Comparison of ENCODE assay signal across 13 cellular contexts in the genomic region with DNA sequence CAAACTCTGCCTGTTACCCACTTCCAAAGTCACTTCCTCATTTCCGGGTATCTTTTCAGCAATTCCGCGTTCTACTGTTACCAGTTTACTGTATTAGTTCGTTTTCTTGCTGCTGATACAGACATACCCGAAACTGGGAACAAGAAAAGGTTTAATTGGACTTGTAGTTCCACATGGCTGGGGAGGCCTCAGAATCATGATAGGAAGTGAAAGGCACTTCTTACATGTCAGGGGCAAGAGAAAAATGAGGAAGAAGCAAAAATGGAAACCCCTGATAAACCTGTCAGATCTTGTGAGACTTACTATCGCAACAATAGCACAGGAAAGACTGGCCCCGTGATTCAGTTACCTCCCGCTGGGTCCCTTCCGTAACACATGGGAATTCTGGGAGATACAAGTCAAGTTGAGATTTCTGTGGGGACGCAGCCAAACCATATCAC. TPM values are rescaled to one million over a fixed set of nuclear protein-coding genes. Genes with fewer than 3 reads are reported as not detected.
DNase-seq lines count a peak whose midpoint lies in the region; ATAC-seq and TF ChIP-seq lines count a peak whose summit lies in the region.
"Had no signal": no experiment of that assay in that cellular context is flagged by ENCODE, and none has a peak within 500 bp of the region (broad histone marks: within the 10 kb centered on the region; RNA-seq: fewer than 3 reads in every experiment).

No MANE protein-coding gene starts in this region.

- 97 to 98% methylated on average over 10 of the region's 10 CpGs for WGBS in GM23248 (ENCODE audit: low coverage in 1 of 2, low lambda C conversion rate in 2 of 2, missing lambda C conversion rate in 2 of 2), 2 experiments

- H4K20me1 ChIP-seq in OCI-LY7 (ENCODE audit: insufficient read depth, low read length), result peaks cover 12% of the 10 kb centered on the region
- H4K20me1 ChIP-seq in GM23248 (ENCODE audit: insufficient read depth), result peaks cover 61% of the 10 kb centered on the region

- POLR2A ChIA-PET in OCI-LY7 (lab: Charles Lee), result no interaction called here

- BruUV-seq in OCI-LY7 (replicated peaks; lab: Mats Ljungman, UMichigan), result no TSS peak

- DNase-seq in cardiac muscle cell (ENCODE audit: low read depth in 1 of 2, low spot score in 1 of 2), result no peak
- no peak for DNase-seq in left ventricle myocardium superior
- peak; percentile 59 for DNase-seq in OCI-LY7 (ENCODE audit: low spot score)
- DNase-seq in germinal center (ENCODE audit: low spot score), result peak; percentile 25
- DNase-seq in substantia nigra (lab: John Stamatoyannopoulos, UW), result peak in 2 of 49 donors; percentile 4 to 34
- DNase-seq in GM23248, result no peak
- DNase-seq in GM13977 (ENCODE audit: low spot score), result no peak
- DNase-seq: activated T-cell treated with anti-CD3 and anti-CD28 coated beads, Interleukin-2, amount 50 U/mL, for 48 hours; cerebellar nuclear complex; NCI-H187 treated with DMSO at 0.1 percent for 48 hours; stimulated activated CD4-positive, alpha-beta T cell treated with anti-CD3 and anti-CD28 coated beads, Interleukin-15, amount 100 ng/mL, for 24 hours; T1000 had no signal

- H3F3A ChIP-seq in GM23248 (ENCODE audit: insufficient read depth), result 0 out of 2 replicates have a peak, but pooled peaks cover 26% of the 10 kb centered on the region

- H3K9me2 ChIP-seq in OCI-LY7 (ENCODE audit: insufficient read depth, low read length) (no peaks in the 10 kb centered on the region), GM23248 (ENCODE audit: insufficient read depth) (no peaks in the 10 kb centered on the region)

- H3K4me2 ChIP-seq in OCI-LY7 (ENCODE audit: low read length) (peak overlapping the region; percentile 63), GM23248 (ENCODE audit: unreplicated experiment) (no peak overlapping the region)

- no peak overlapping the region for H2AFZ ChIP-seq in OCI-LY7 (ENCODE audit: low read length)
- no peak overlapping the region for H2AFZ ChIP-seq in GM23248

- no peak overlapping the region for H3K4me3 ChIP-seq in cardiac muscle cell
- peak overlapping the region; percentile 27 for H3K4me3 ChIP-seq in OCI-LY7 (ENCODE audit: low read depth, low read length, poor library complexity, severe bottlenecking)
- no peak overlapping the region for H3K4me3 ChIP-seq in GM23248

- CTCF ChIA-PET in OCI-LY7 (lab: Charles Lee; ENCODE audit: unreplicated experiment), result no interaction called here

- no peak overlapping the region for H3K9ac ChIP-seq in GM23248

- H3K36me3 ChIP-seq in cardiac muscle cell (no peaks in the 10 kb centered on the region), OCI-LY7 (ENCODE audit: insufficient read depth, low read length) (peaks cover 49% of the 10 kb centered on the region), GM23248 (ENCODE audit: low read depth) (peaks cover 8% of the 10 kb centered on the region; the same call in 1 of the 2 replicates)

- intact Hi-C loops in left ventricle myocardium superior (cut with micrococcal nuclease), result no loop called here
- intact Hi-C loops in OCI-LY7 (cut with micrococcal nuclease; ENCODE audit: unreplicated experiment), result no loop called here

- H3K27me3 ChIP-seq in cardiac muscle cell (no peaks in the 10 kb centered on the region), GM23248 (replicated peaks; ENCODE audit: insufficient read depth) (no peaks in the 10 kb centered on the region)

- H3K27ac ChIP-seq in cardiac muscle cell (peak overlapping the region; percentile 75), OCI-LY7 (ENCODE audit: low read depth, low read length, poor library complexity, severe bottlenecking) (peak overlapping the region; percentile 61), substantia nigra (ENCODE audit: low read depth, low read length, poor library complexity, severe bottlenecking) (peak overlapping the region; percentile 17), GM23248 (no peak overlapping the region)

- no peak for TF ChIP-seq CTCF in cardiac muscle cell (IDR thresholded peaks at IDR 0.05; ENCODE audit: low read depth, low read length)
- TF ChIP-seq CTCF in OCI-LY7 (conservative IDR thresholded peaks at IDR 0.05; ENCODE audit: low read length), result no peak
- no peak for TF ChIP-seq CTCF in GM13977 (IDR thresholded peaks at IDR 0.05; ENCODE audit: extremely low read depth, insufficient read depth, missing control alignments)

- H3K4me1 ChIP-seq in cardiac muscle cell (ENCODE audit: low read depth) (peaks cover 5% of the 10 kb centered on the region), OCI-LY7 (ENCODE audit: insufficient read depth, low read length, poor library complexity, severe bottlenecking) (peaks cover 35% of the 10 kb centered on the region), GM23248 (ENCODE audit: insufficient read depth) (no peaks in the 10 kb centered on the region)

- in situ Hi-C loops in GM23248 (cut with MboI) (no loop called here), GM13977 (cut with MboI; ENCODE audit: low pct_unique_long_range_greater_than_20kb, low sequenced_read_pairs, unreplicated experiment) (no loop called here)

- no peaks in the 10 kb centered on the region for H3K9me3 ChIP-seq in cardiac muscle cell (ENCODE audit: low read depth)
- H3K9me3 ChIP-seq in OCI-LY7 (ENCODE audit: low read length), result peaks cover 30% of the 10 kb centered on the region
- H3K9me3 ChIP-seq in GM23248 (ENCODE audit: low read depth), result no peaks in the 10 kb centered on the region

- ATAC-seq in left ventricle myocardium superior (no peak), GM21737 (IDR thresholded peaks at IDR 0.05; ENCODE audit: unreplicated experiment) (no peak)

- peaks cover 100% of the 10 kb centered on the region for H3K79me2 ChIP-seq in OCI-LY7 (ENCODE audit: insufficient read depth, low read depth, low read length)
- H3K79me2 ChIP-seq in GM23248 (ENCODE audit: insufficient read depth), result peaks cover 100% of the 10 kb centered on the region

RNA-seq across cellular contexts. Expression of gene PAFAH1B1, which starts 30.9 kb away (rescaled TPM):
- 46.5 and 79.3 TPM in 2 replicates for total RNA-seq in cardiac muscle cell
- 49.3 and 106 TPM in 2 replicates for polyA plus RNA-seq in cardiac muscle cell
- total RNA-seq in left ventricle myocardium superior, result 107 TPM
- total RNA-seq in OCI-LY7 (2014; rRNA removed; shearing (Covaris generic)), result 51.1 and 61.3 TPM in 2 replicates
- total RNA-seq in OCI-LY7 (2022), result 127 and 138 TPM in 2 replicates
- 76.4 and 88.7 TPM in 2 replicates for total RNA-seq in GM23248 (2014; rRNA removed; shearing (Covaris generic))
- polyA plus RNA-seq in GM23248 (2016; fragmentation: Nextera tagmentation; extraction: Ambion mirVana), result 32.5 and 39.3 TPM in 2 replicates

Comparison
In these comparisons a context has a peak if more than half of its experiments do, and no peak if none do; other contexts are left out.
1. DNase-seq: peak in OCI-LY7 (single experiment) and germinal center (single experiment); none in cardiac muscle cell (0 of 2), left ventricle myocardium superior (single experiment), GM23248 (single experiment) and GM13977 (single experiment).